Comparison of ENCODE assay signal across 10 cellular contexts in the genomic region with DNA sequence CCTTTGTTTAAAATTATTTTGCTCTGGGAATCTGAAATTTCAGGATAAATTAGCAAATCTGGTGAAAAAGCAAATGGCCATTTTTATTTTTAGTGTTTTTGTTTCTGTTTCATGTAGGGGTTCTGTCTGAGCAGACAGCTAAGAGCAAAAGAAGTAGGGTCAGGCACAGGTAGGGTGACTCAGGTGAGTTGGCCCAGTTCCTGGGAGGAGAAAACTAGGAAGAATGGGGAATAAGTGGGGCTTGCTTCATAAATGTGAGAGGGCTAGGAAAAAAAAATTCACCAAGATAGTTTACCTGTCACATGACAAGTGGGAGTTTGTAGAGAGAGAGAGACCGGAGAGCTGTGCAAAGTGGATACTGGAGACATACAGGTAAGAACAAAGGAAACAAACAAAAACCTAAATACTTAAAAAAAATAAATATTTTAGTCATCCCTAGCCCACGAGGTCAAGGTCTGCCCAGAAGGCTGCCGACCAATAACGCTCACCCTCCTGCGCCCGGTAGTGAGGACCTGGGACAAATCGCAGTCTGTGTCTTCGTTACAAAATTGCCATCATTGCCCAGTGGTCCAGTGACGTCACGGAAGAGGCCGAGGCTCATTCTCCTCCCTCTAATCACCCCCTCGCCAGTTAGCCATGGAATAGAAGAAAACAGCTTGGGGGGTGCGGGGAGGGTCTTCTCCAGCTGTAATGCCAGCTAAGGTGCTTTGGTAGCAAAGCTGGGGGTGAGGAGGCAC. TPM values are rescaled to one million over a fixed set of nuclear protein-coding genes. Genes with fewer than 3 reads are reported as not detected.
DNase-seq lines count a peak whose midpoint lies in the region; ATAC-seq and TF ChIP-seq lines count a peak whose summit lies in the region.
"Had no signal": no experiment of that assay in that cellular context is flagged by ENCODE, and none has a peak within 500 bp of the region (broad histone marks: within the 10 kb centered on the region; RNA-seq: fewer than 3 reads in every experiment).

No MANE protein-coding gene starts in this region.

- TF ChIP-seq POLR2A in transverse colon (IDR thresholded peaks at IDR 0.05) = no peak

- H3K9me3 ChIP-seq in T-helper 17 cell (ENCODE audit: control insufficient read depth, low read length, poor library complexity, severe bottlenecking) (no peaks in the 10 kb centered on the region), transverse colon (no peaks in the 10 kb centered on the region)

- peaks cover 68% of the 10 kb centered on the region for H3K27me3 ChIP-seq in transverse colon

- no peak overlapping the region for H3K27ac ChIP-seq in transverse colon

- H3K4me1 Mint-ChIP-seq in T-helper 17 cell (peaks cover 3% of the 10 kb centered on the region), naive B cell (peaks cover 4 to 15% (median 5%) of the 10 kb centered on the region in 3 donors)
- H3K4me1 Mint-ChIP-seq in activated naive CD4-positive, alpha-beta T cell treated with anti-CD3 and anti-CD28 coated beads for 36 hours (ENCODE audit: low read depth) = peaks cover 4% of the 10 kb centered on the region

- DNase-seq in T-helper 17 cell (no peak), epithelial cell of proximal tubule (ENCODE audit: low read depth) (no peak), naive B cell (no peak), transverse colon (no peak), D341Med (ENCODE audit: low spot score) (no peak)
- no peak for DNase-seq in activated naive CD4-positive, alpha-beta T cell treated with anti-CD3 and anti-CD28 coated beads for 36 hours
- DNase-seq: activated naive CD4-positive, alpha-beta T cell treated with Interleukin-2 at 50 U/mL for 16 hours; KG1 had no signal

- H3K27ac Mint-ChIP-seq in T-helper 17 cell = no peak overlapping the region
- peak overlapping the region in 1 of 6 donors; percentile 13 for H3K27ac Mint-ChIP-seq in naive B cell
- no peak overlapping the region for H3K27ac Mint-ChIP-seq in activated naive CD4-positive, alpha-beta T cell treated with anti-CD3 and anti-CD28 coated beads for 36 hours
- H3K27ac Mint-ChIP-seq: activated CD4-positive, alpha-beta T cell treated with anti-CD3 and anti-CD28 coated beads for 36 hours had no signal

- TF ChIP-seq CTCF in epithelial cell of proximal tubule (conservative IDR thresholded peaks at IDR 0.05; ENCODE audit: low read depth, low read length) (no peak), transverse colon (IDR thresholded peaks at IDR 0.05) (no peak)

- H3K36me3 Mint-ChIP-seq in T-helper 17 cell (ENCODE audit: low read depth) = peaks cover 3% of the 10 kb centered on the region
- no peaks in the 10 kb centered on the region for H3K36me3 Mint-ChIP-seq in naive B cell
- H3K36me3 Mint-ChIP-seq in activated naive CD4-positive, alpha-beta T cell treated with anti-CD3 and anti-CD28 coated beads for 36 hours (ENCODE audit: low read depth) = no peaks in the 10 kb centered on the region

- H3K9me3 Mint-ChIP-seq in naive B cell = peaks cover 0 to 3% (median 0%) of the 10 kb centered on the region in 7 donors
- H3K9me3 Mint-ChIP-seq in activated naive CD4-positive, alpha-beta T cell treated with anti-CD3 and anti-CD28 coated beads for 36 hours = no peaks in the 10 kb centered on the region

- H3K27me3 Mint-ChIP-seq in T-helper 17 cell = peaks cover 48% of the 10 kb centered on the region
- H3K27me3 Mint-ChIP-seq in naive B cell = peaks cover 38 to 66% (median 63%) of the 10 kb centered on the region in 3 donors
- H3K27me3 Mint-ChIP-seq in activated naive CD4-positive, alpha-beta T cell treated with anti-CD3 and anti-CD28 coated beads for 36 hours (ENCODE audit: low read depth) = peaks cover 38% of the 10 kb centered on the region

- H3K4me3 ChIP-seq in epithelial cell of proximal tubule (ENCODE audit: low read depth, low read length) (peak overlapping the region; percentile 65), transverse colon (peak overlapping the region in 3 of 4 donors; percentile 25 to 51 (median 33))

- H3K4me3 Mint-ChIP-seq in T-helper 17 cell (peak overlapping the region; percentile 71), naive B cell (peak overlapping the region in 5 of 8 donors; percentile 5 to 35 (median 10))
- H3K4me3 Mint-ChIP-seq in activated naive CD4-positive, alpha-beta T cell treated with anti-CD3 and anti-CD28 coated beads for 36 hours = no peak overlapping the region
- H3K4me3 Mint-ChIP-seq: activated CD4-positive, alpha-beta T cell treated with anti-CD3 and anti-CD28 coated beads for 36 hours had no signal

- H3K36me3 ChIP-seq in transverse colon = no peaks in the 10 kb centered on the region

- TF ChIP-seq EP300 in transverse colon (IDR thresholded peaks at IDR 0.05; ENCODE audit: low read depth) = no peak

- intact Hi-C loops in transverse colon (cut with DNase I; ENCODE audit: low total_unique reads) = no loop called here
- intact Hi-C loops in activated naive CD4-positive, alpha-beta T cell treated with anti-CD3 and anti-CD28 coated beads for 36 hours (cut with micrococcal nuclease) = no loop called here

- 63 to 95% methylated on average over 4 to 13 of the region's 13 CpGs for WGBS in transverse colon (ENCODE audit: low coverage in 1 of 2), 2 donors

- in situ Hi-C loops in transverse colon (cut with MboI; ENCODE audit: low pct_ligation_motif_present in 1 of 4, low pct_unique_long_range_greater_than_20kb in 1 of 4, low sequenced_read_pairs in 3 of 4) = no loop called here

- ATAC-seq in T-helper 17 cell (no peak), naive B cell (ENCODE audit: low read depth in 2 of 2) (no peak), HG02981 (IDR thresholded peaks at IDR 0.05; ENCODE audit: unreplicated experiment) (no peak)

- peaks cover 7 to 36% (median 26%) of the 10 kb centered on the region in 4 donors for H3K4me1 ChIP-seq in transverse colon

- CTCF ChIA-PET in activated naive CD4-positive, alpha-beta T cell treated with anti-CD3 and anti-CD28 coated beads for 36 hours (lab: Charles Lee) = no interaction called here

RNA-seq across cellular contexts. Expression of a gene that starts 2.3 kb away (rescaled TPM):
- 1 to 10 TPM; 1.0 to 1.1 TPM for total RNA-seq in T-helper 17 cell
- total RNA-seq in epithelial cell of proximal tubule = 6.9 and 18.9 TPM in 2 replicates
- polyA plus RNA-seq in naive B cell (ENCODE audit: low read depth in 6 of 6) = under 1 TPM in 1 of 6 donors, not detected in 5; 0.19 TPM
- 10 to 100 TPM in 3 of 4 donors, 1 to 10 TPM in 1; 7.8 to 30.3 (median 18.6) TPM for total RNA-seq in transverse colon
- total RNA-seq in activated naive CD4-positive, alpha-beta T cell treated with anti-CD3 and anti-CD28 coated beads for 36 hours = not detected
- total RNA-seq: activated CD4-positive, alpha-beta T cell treated with anti-CD3 and anti-CD28 coated beads for 36 hours had no signal

RNA-seq across cellular contexts. Expression of a gene that starts 12.1 kb away (rescaled TPM):
- total RNA-seq in T-helper 17 cell (not detected), epithelial cell of proximal tubule (not detected in 2 replicates), transverse colon (not detected)
- polyA plus RNA-seq in naive B cell (ENCODE audit: low read depth in 6 of 6) = not detected
- total RNA-seq in activated naive CD4-positive, alpha-beta T cell treated with anti-CD3 and anti-CD28 coated beads for 36 hours = not detected
- total RNA-seq: activated CD4-positive, alpha-beta T cell treated with anti-CD3 and anti-CD28 coated beads for 36 hours had no signal

RNA-seq across cellular contexts. Expression of a gene that starts 39.0 kb away (rescaled TPM):
- total RNA-seq in T-helper 17 cell = 1 to 10 TPM; 2.1 to 6.4 TPM
- total RNA-seq in epithelial cell of proximal tubule = 0.06 and 0.07 TPM in 2 replicates
- under 1 TPM in 3 of 6 donors, not detected in 3; 0.05 to 0.16 (median 0.05) TPM for polyA plus RNA-seq in naive B cell (ENCODE audit: low read depth in 6 of 6)
- 10 to 100 TPM in 1 of 4 donors, 1 to 10 TPM in 3; 6.3 to 14.3 (median 7.9) TPM for total RNA-seq in transverse colon
- total RNA-seq in activated naive CD4-positive, alpha-beta T cell treated with anti-CD3 and anti-CD28 coated beads for 36 hours = under 1 TPM in 1 of 2 experiments, not detected in 1; 0.05 TPM
